ENCODE assay signal across 16 cellular contexts in genomic region chr17:6539871-6540270, GRCh38. TPM values are rescaled to one million over a fixed set of nuclear protein-coding genes. Genes with fewer than 3 reads are reported as not detected.
A peak's percentile ranks its signal among the peaks of the same experiment; 100 is the strongest.
DNase-seq lines count a peak whose midpoint lies in the region; ATAC-seq and TF ChIP-seq lines count a peak whose summit lies in the region.
"Had no signal": no experiment of that assay in that cellular context is flagged by ENCODE, and none has a peak within 500 bp of the region (broad histone marks: within the 10 kb centered on the region; RNA-seq: fewer than 3 reads in every experiment).

No MANE protein-coding gene starts in this region.

- DNase-seq in NCI-H146 (lab: John Stamatoyannopoulos, UW), result peak; percentile 39
- DNase-seq in NCI-H146 treated with DMSO at 0.1 percent for 48 hours (lab: John Stamatoyannopoulos, UW; ENCODE audit: unreplicated experiment), result no peak
- peak; percentile 34 for DNase-seq in chondrocyte (ENCODE audit: low spot score)
- DNase-seq in neural progenitor cell (ENCODE audit: low spot score), result no peak
- peak; percentile 50 for DNase-seq in spleen
- no peak for DNase-seq in activated gamma-delta T cell treated with Interleukin-2 at 50 U/mL for 16 hours
- no peak for DNase-seq in osteocyte (ENCODE audit: extremely low spot score, unreplicated experiment)
- no peak for DNase-seq in effector memory CD8-positive, alpha-beta T cell
- DNase-seq: CD8-positive, alpha-beta T cell; COR-L47; DMS153; DMS79 treated with DMSO at 0.1 percent for 48 hours; GF-D8 had no signal

- no peak for TF ChIP-seq CTCF in chondrocyte (IDR thresholded peaks at IDR 0.05)
- no peak for TF ChIP-seq CTCF in neural progenitor cell (IDR thresholded peaks at IDR 0.05)
- no peak for TF ChIP-seq CTCF in spleen (IDR thresholded peaks at IDR 0.05 in 8 of 11, conservative IDR thresholded peaks at IDR 0.05 in 3 of 11)
- TF ChIP-seq CTCF in osteocyte (IDR thresholded peaks at IDR 0.05), result no peak

- no peak overlapping the region for H3K9ac ChIP-seq in neural progenitor cell

- H3K27me3 Mint-ChIP-seq in chondrocyte (ENCODE audit: low read depth) (no peaks in the 10 kb centered on the region), neural progenitor cell (ENCODE audit: insufficient read depth, low read depth) (peaks cover 13% of the 10 kb centered on the region), osteocyte (ENCODE audit: unreplicated experiment) (peaks cover 5% of the 10 kb centered on the region)
- peaks cover 19 to 33% of the 10 kb centered on the region in 2 donors for H3K27me3 Mint-ChIP-seq in effector memory CD8-positive, alpha-beta T cell

- peaks cover 5% of the 10 kb centered on the region for H3K4me1 ChIP-seq in neural progenitor cell
- H3K4me1 ChIP-seq in spleen, result peaks cover 0 to 50% (median 9%) of the 10 kb centered on the region in 6 donors

- no peaks in the 10 kb centered on the region for H3F3A ChIP-seq in neural progenitor cell (ENCODE audit: low read depth)

- H3K36me3 Mint-ChIP-seq in chondrocyte (ENCODE audit: low read depth) (no peaks in the 10 kb centered on the region), neural progenitor cell (no peaks in the 10 kb centered on the region), osteocyte (ENCODE audit: unreplicated experiment) (peaks cover 2% of the 10 kb centered on the region)
- no peaks in the 10 kb centered on the region for H3K36me3 Mint-ChIP-seq in effector memory CD8-positive, alpha-beta T cell (ENCODE audit: insufficient read depth)
- H3K36me3 Mint-ChIP-seq: CD14-positive monocyte; CD8-positive, alpha-beta T cell had no signal

- H3K4me3 Mint-ChIP-seq in chondrocyte (ENCODE audit: unreplicated experiment) (no peak overlapping the region), neural progenitor cell (peak overlapping the region; percentile 33), osteocyte (ENCODE audit: unreplicated experiment) (no peak overlapping the region)
- H3K4me3 Mint-ChIP-seq in effector memory CD8-positive, alpha-beta T cell, result no peak overlapping the region
- H3K4me3 Mint-ChIP-seq: CD14-positive monocyte; CD8-positive, alpha-beta T cell had no signal

- H3K79me2 ChIP-seq in neural progenitor cell (ENCODE audit: low read depth), result no peaks in the 10 kb centered on the region

- H3K27ac Mint-ChIP-seq in chondrocyte (ENCODE audit: unreplicated experiment) (no peak overlapping the region), neural progenitor cell (no peak overlapping the region), osteocyte (ENCODE audit: unreplicated experiment) (no peak overlapping the region)
- H3K27ac Mint-ChIP-seq in effector memory CD8-positive, alpha-beta T cell, result no peak overlapping the region
- H3K27ac Mint-ChIP-seq: CD8-positive, alpha-beta T cell had no signal

- H3K4me1 Mint-ChIP-seq in chondrocyte (ENCODE audit: low read depth), result no peaks in the 10 kb centered on the region
- H3K4me1 Mint-ChIP-seq in neural progenitor cell, result no peaks in the 10 kb centered on the region
- H3K4me1 Mint-ChIP-seq in osteocyte (ENCODE audit: unreplicated experiment), result no peaks in the 10 kb centered on the region
- H3K4me1 Mint-ChIP-seq in effector memory CD8-positive, alpha-beta T cell (ENCODE audit: low read depth in 2 of 2), result no peaks in the 10 kb centered on the region
- H3K4me1 Mint-ChIP-seq: CD14-positive monocyte had no signal

- H3K36me3 ChIP-seq in neural progenitor cell, result no peaks in the 10 kb centered on the region
- H3K36me3 ChIP-seq in spleen, result peaks cover 0 to 74% (median 10%) of the 10 kb centered on the region in 6 donors

- no peak for ATAC-seq in effector memory CD8-positive, alpha-beta T cell (replicated peaks)
- ATAC-seq: CD8-positive, alpha-beta T cell; HCT116 had no signal

- 67 to 88% (median 73%) methylated on average over 3 of the region's 3 CpGs for WGBS in spleen, 5 donors

- no peak overlapping the region for H3K27ac ChIP-seq in neural progenitor cell
- H3K27ac ChIP-seq in spleen, result no peak overlapping the region
- H3K27ac ChIP-seq: 22Rv1 had no signal

- no peak overlapping the region for H3K4me2 ChIP-seq in neural progenitor cell

- no peak overlapping the region for H3K4me3 ChIP-seq in neural progenitor cell
- no peak overlapping the region for H3K4me3 ChIP-seq in spleen

- H2AFZ ChIP-seq in neural progenitor cell (replicated peaks), result no peak overlapping the region

- no peaks in the 10 kb centered on the region for H4K20me1 ChIP-seq in neural progenitor cell (ENCODE audit: low read depth)

- H3K9me3 ChIP-seq in neural progenitor cell (ENCODE audit: low read depth) (no peaks in the 10 kb centered on the region), spleen (peaks cover 0 to 12% (median 10%) of the 10 kb centered on the region in 8 donors)

- H3K27me3 ChIP-seq in neural progenitor cell, result no peaks in the 10 kb centered on the region
- H3K27me3 ChIP-seq in spleen (replicated peaks in 1 of 7), result no peaks in the 10 kb centered on the region

- H3K9me3 Mint-ChIP-seq in chondrocyte (ENCODE audit: low read depth), result peaks cover 4% of the 10 kb centered on the region
- peaks cover 5% of the 10 kb centered on the region for H3K9me3 Mint-ChIP-seq in neural progenitor cell
- H3K9me3 Mint-ChIP-seq in osteocyte (ENCODE audit: unreplicated experiment), result peaks cover 3% of the 10 kb centered on the region
- H3K9me3 Mint-ChIP-seq in effector memory CD8-positive, alpha-beta T cell, result no peaks in the 10 kb centered on the region

- no peak for TF ChIP-seq POLR2A in spleen (IDR thresholded peaks at IDR 0.05)

- intact Hi-C loops in spleen (cut with DNase I; ENCODE audit: low total_unique reads), result no loop called here

RNA-seq across cellular contexts. Expression of gene PITPNM3, which starts 16.5 kb away (rescaled TPM):
- total RNA-seq in chondrocyte, result 5.3 to 5.7 TPM (median 5.5 TPM) in 3 replicates
- total RNA-seq in neural progenitor cell (ENCODE audit: low replicate concordance), result 2.8 and 5.0 TPM in 2 replicates
- total RNA-seq in spleen, result 100 to 1,000 TPM in 6 of 7 donors, 10 to 100 TPM in 1; 51.9 to 215 (median 140) TPM
- 10 to 100 TPM in 1 of 3 donors, 1 to 10 TPM in 2; 5.4 to 63.3 (median 9.1) TPM for polyA plus RNA-seq in spleen
- total RNA-seq in osteocyte, result 0.78 and 0.94 TPM in 2 replicates
- polyA plus RNA-seq: CD14-positive monocyte had no signal

Comparison
In these comparisons a context has a peak if more than half of its experiments do, and no peak if none do; other contexts are left out.
1. DNase-seq: peak in NCI-H146 (single experiment), chondrocyte (single experiment) and spleen (single experiment); none in NCI-H146 treated with DMSO at 0.1 percent for 48 hours (single experiment), neural progenitor cell (single experiment), activated gamma-delta T cell treated with Interleukin-2 at 50 U/mL for 16 hours (single experiment), osteocyte (single experiment) and effector memory CD8-positive, alpha-beta T cell (0 of 3).